8 cellular contexts compared by ENCODE assay signal in genomic region chr17:42428141-42428944, GRCh38. TPM values are rescaled to one million over a fixed set of nuclear protein-coding genes. Genes with fewer than 3 reads are reported as not detected.
DNase-seq lines count a peak whose midpoint lies in the region; ATAC-seq and TF ChIP-seq lines count a peak whose summit lies in the region.

No MANE protein-coding gene starts in this region.

- H3K27me3 ChIP-seq in MM.1S (replicated peaks; ENCODE audit: insufficient read depth, low read length), result peaks cover 6% of the 10 kb centered on the region
- peaks cover 0 to 4% (median 0%) of the 10 kb centered on the region in 4 donors for H3K27me3 ChIP-seq in esophagus squamous epithelium

- no peaks in the 10 kb centered on the region for H3K9me3 ChIP-seq in MM.1S (replicated peaks; ENCODE audit: insufficient read depth, low read length)
- H3K9me3 ChIP-seq in esophagus squamous epithelium, result no peaks in the 10 kb centered on the region

- H3K9me3 Mint-ChIP-seq in natural killer cell, result no peaks in the 10 kb centered on the region

- intact Hi-C loops in esophagus squamous epithelium (cut with DNase I), result loop anchor here (10.0 kb wide), 1 partner anchor 86 kb away; no protein-coding TSS in a partner anchor
- intact Hi-C loops in natural killer cell (cut with micrococcal nuclease), result loop anchor here (1.0 kb wide), 2 partner anchors 89 to 99 kb away; no protein-coding TSS in a partner anchor

- no peaks in the 10 kb centered on the region for H3K9me2 ChIP-seq in MM.1S (replicated peaks; ENCODE audit: insufficient read depth, low read length)

- H3F3A ChIP-seq in MM.1S (ENCODE audit: insufficient read depth, low read length), result no peaks in the 10 kb centered on the region

- H3K27ac ChIP-seq in MM.1S (ENCODE audit: low read length) (no peak overlapping the region), esophagus squamous epithelium (peak overlapping the region; percentile 62 to 85 (median 80))

- peaks cover 0 to 4% of the 10 kb centered on the region in 2 donors for H3K4me1 Mint-ChIP-seq in natural killer cell

- H3K9ac ChIP-seq in MM.1S (ENCODE audit: low read length), result no peak overlapping the region

- TF ChIP-seq CTCF in MM.1S (IDR thresholded peaks at IDR 0.05; ENCODE audit: low read length), result peak; percentile 67
- TF ChIP-seq CTCF in WI38 (IDR thresholded peaks at IDR 0.05; ENCODE audit: low read depth, low read length), result peak; percentile 76
- peak in 5 of 6 experiments; percentile 51 to 87 (median 83) for TF ChIP-seq CTCF in esophagus squamous epithelium (IDR thresholded peaks at IDR 0.05)
- peak; percentile 51 for TF ChIP-seq CTCF in natural killer cell (IDR thresholded peaks at IDR 0.05)

- no peaks in the 10 kb centered on the region for H3K79me2 ChIP-seq in MM.1S (ENCODE audit: low read length)

- H2AFZ ChIP-seq in MM.1S (ENCODE audit: low read length), result no peak overlapping the region

- TF ChIP-seq POLR2A in esophagus squamous epithelium (IDR thresholded peaks at IDR 0.05), result no peak

- no peak overlapping the region for H3K4me2 ChIP-seq in MM.1S (ENCODE audit: low read depth, low read length)

- peaks cover 21 to 27% of the 10 kb centered on the region in 2 donors for H3K27me3 Mint-ChIP-seq in natural killer cell (ENCODE audit: low read depth in 2 of 2)

- ATAC-seq in natural killer cell (peak; percentile 66 to 80 (median 76)), GM18498 (IDR thresholded peaks at IDR 0.05; ENCODE audit: unreplicated experiment) (no peak)

- peak; percentile 53 for DNase-seq in stimulated activated CD4-positive, alpha-beta T cell treated with anti-CD3 and anti-CD28 coated beads, Interleukin-15, amount 100 ng/mL, for 24 hours
- DNase-seq in stimulated activated CD4-positive, alpha-beta T cell treated with anti-CD3 and anti-CD28 coated beads, Interleukin-12 subunit alpha, Interleukin-12 subunit beta, amount 100 ng/mL, for 4 hours, result no peak
- DNase-seq in MM.1S (peak; percentile 46), esophagus squamous epithelium (lab: John Stamatoyannopoulos, UW) (no peak), natural killer cell (no peak), NCI-H446 treated with DMSO at 0.1 percent for 48 hours (lab: John Stamatoyannopoulos, UW) (no peak)

- WGBS in esophagus squamous epithelium, 2 donors, result 18% methylated on average over 4 of the region's 4 CpGs

- no peak overlapping the region for H3K27ac Mint-ChIP-seq in natural killer cell

- no peaks in the 10 kb centered on the region for H4K20me1 ChIP-seq in MM.1S (ENCODE audit: insufficient read depth, low read length)

- peaks cover 7% of the 10 kb centered on the region for H3K4me1 ChIP-seq in MM.1S (ENCODE audit: low read length)
- peaks cover 18 to 77% (median 28%) of the 10 kb centered on the region in 3 donors for H3K4me1 ChIP-seq in esophagus squamous epithelium

- H3K36me3 Mint-ChIP-seq in natural killer cell, result no peaks in the 10 kb centered on the region

- H3K4me3 Mint-ChIP-seq in natural killer cell, result no peak overlapping the region

- H3K36me3 ChIP-seq in MM.1S (replicated peaks; ENCODE audit: insufficient read depth, low read length) (no peaks in the 10 kb centered on the region), esophagus squamous epithelium (no peaks in the 10 kb centered on the region)

- H3K4me3 ChIP-seq in MM.1S (ENCODE audit: low read length) (no peak overlapping the region), WI38 (ENCODE audit: low read depth, low read length) (no peak overlapping the region), esophagus squamous epithelium (no peak overlapping the region)

RNA-seq across cellular contexts. Expression of gene CAVIN1, which starts 5.3 kb away (rescaled TPM):
- 100 to 1,000 TPM in 2 of 4 donors, 10 to 100 TPM in 2; 67.8 to 210 (median 113) TPM for total RNA-seq in esophagus squamous epithelium
- total RNA-seq in natural killer cell, result under 1 TPM in 2 of 3 donors, not detected in 1; 0.11 to 0.20 TPM

RNA-seq across cellular contexts. Expression of gene ATP6V0A1, which starts 30.3 kb away (rescaled TPM):
- total RNA-seq in esophagus squamous epithelium, result 10 to 100 TPM; 35.9 to 62.7 (median 47.5) TPM
- 10 to 100 TPM in 1 of 3 donors, 1 to 10 TPM in 2; 4.8 to 33.5 (median 7.5) TPM for total RNA-seq in natural killer cell

RNA-seq across cellular contexts. Expression of gene STAT3, which starts 40.1 kb away (rescaled TPM):
- total RNA-seq in esophagus squamous epithelium (100 to 1,000 TPM; 137 to 229 (median 176) TPM), natural killer cell (100 to 1,000 TPM; 190 to 246 (median 206) TPM)

Comparison
In these comparisons a context has a peak if more than half of its experiments do, and no peak if none do; other contexts are left out.
1. DNase-seq: peak in stimulated activated CD4-positive, alpha-beta T cell treated with anti-CD3 and anti-CD28 coated beads, Interleukin-15, amount 100 ng/mL, for 24 hours (single experiment) and MM.1S (single experiment); none in stimulated activated CD4-positive, alpha-beta T cell treated with anti-CD3 and anti-CD28 coated beads, Interleukin-12 subunit alpha, Interleukin-12 subunit beta, amount 100 ng/mL, for 4 hours (single experiment), esophagus squamous epithelium (single experiment), natural killer cell (single experiment) and NCI-H446 treated with DMSO at 0.1 percent for 48 hours (single experiment).
2. RNA of gene CAVIN1, which starts 5.3 kb away (total RNA-seq): 67.8 to 210 TPM in esophagus squamous epithelium; 0.11 to 0.20 TPM in natural killer cell; every median in the first group is over 10 times any median in the second.
3. Peak in every context shown above with its lines, with median percentiles within 50 percentile points of each other: CTCF ChIP-seq.